In the genomic region with DNA sequence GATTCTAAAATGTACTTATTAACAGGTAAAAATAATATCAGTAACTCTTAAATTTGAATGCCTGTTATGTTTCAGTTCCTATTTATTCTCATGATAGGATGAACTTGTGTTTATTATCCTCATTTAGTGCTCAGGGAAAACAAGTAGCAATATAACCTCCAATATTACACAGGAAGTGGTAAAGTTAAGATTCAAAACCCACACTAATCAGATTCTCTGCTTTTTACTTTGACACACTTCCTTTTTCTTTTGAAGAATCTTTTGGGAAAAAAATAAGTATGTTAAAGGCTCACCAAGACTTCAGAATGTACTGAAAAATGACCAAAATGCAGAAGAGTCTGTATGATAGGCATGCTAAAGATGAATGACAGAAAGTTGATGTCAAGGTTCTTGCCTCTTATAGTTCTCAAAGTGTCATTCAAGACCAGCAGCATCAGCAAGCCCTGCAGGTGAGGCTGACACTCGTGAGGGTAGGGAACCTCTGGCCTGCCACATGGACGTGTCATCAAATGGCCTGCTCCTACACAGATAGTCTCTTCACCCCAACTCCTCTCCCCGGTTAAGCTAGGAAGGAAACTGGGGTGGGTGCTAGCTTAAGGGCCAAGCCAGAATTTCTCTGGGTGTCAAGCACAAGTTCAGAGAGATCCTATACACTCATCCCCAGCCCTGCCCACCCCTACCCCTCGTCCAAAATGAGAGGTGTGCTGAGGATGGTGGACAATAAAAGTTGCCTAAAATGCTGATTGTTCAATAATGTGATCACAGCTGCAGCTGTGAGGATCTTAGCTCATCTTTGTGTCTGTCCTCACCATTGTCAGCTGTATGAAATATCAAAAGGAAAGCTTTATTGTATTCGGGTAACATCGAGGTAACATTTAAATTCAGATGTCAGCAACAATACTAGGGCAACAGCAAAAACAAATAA, we compare ENCODE assay signal across 17 cellular contexts. TPM values are rescaled to one million over a fixed set of nuclear protein-coding genes. Genes with fewer than 3 reads are reported as not detected.
DNase-seq lines count a peak whose midpoint lies in the region; ATAC-seq and TF ChIP-seq lines count a peak whose summit lies in the region.
"Had no signal": no experiment of that assay in that cellular context is flagged by ENCODE, and none has a peak within 500 bp of the region (broad histone marks: within the 10 kb centered on the region; RNA-seq: fewer than 3 reads in every experiment).

No MANE protein-coding gene starts in this region.

- H3K79me2 ChIP-seq in MM.1S (ENCODE audit: low read length) = no peaks in the 10 kb centered on the region

- intact Hi-C loops in activated CD4-positive, alpha-beta T cell treated with anti-CD3 and anti-CD28 coated beads, Interleukin-2, amount 10 ng/mL, durations not matched to agents 24 days and 14 days (cut with micrococcal nuclease) = loop anchor here (10.0 kb wide), 2 partner anchors 189 to 329 kb away; no protein-coding TSS in a partner anchor

- H3K36me3 Mint-ChIP-seq in activated CD4-positive, alpha-beta T cell treated with anti-CD3 and anti-CD28 coated beads, Interleukin-2, amount 10 ng/mL, durations not matched to agents 24 days and 14 days (ENCODE audit: low read depth) = no peaks in the 10 kb centered on the region
- H3K36me3 Mint-ChIP-seq in stimulated activated effector memory CD8-positive, alpha-beta T cell treated with anti-CD3 and anti-CD28 coated beads, Interleukin-12 subunit alpha, Interleukin-12 subunit beta, amount 100 ng/mL, for 72 hours = no peaks in the 10 kb centered on the region
- H3K36me3 Mint-ChIP-seq: natural killer cell had no signal

- peaks cover 4% of the 10 kb centered on the region for H3F3A ChIP-seq in MM.1S (ENCODE audit: insufficient read depth, low read length)

- H3K9me3 Mint-ChIP-seq in activated CD4-positive, alpha-beta T cell treated with anti-CD3 and anti-CD28 coated beads, Interleukin-2, amount 10 ng/mL, durations not matched to agents 24 days and 14 days = no peaks in the 10 kb centered on the region
- no peaks in the 10 kb centered on the region for H3K9me3 Mint-ChIP-seq in stimulated activated effector memory CD8-positive, alpha-beta T cell treated with anti-CD3 and anti-CD28 coated beads, Interleukin-12 subunit alpha, Interleukin-12 subunit beta, amount 100 ng/mL, for 72 hours
- H3K9me3 Mint-ChIP-seq: natural killer cell had no signal

- no peak overlapping the region for H3K4me3 ChIP-seq in MM.1S (ENCODE audit: low read length)
- H3K4me3 ChIP-seq: gastroesophageal sphincter, lung, psoas muscle, suprapubic skin had no signal

- no peaks in the 10 kb centered on the region for H4K20me1 ChIP-seq in MM.1S (ENCODE audit: insufficient read depth, low read length)

- no peak overlapping the region for H3K27ac ChIP-seq in MM.1S (ENCODE audit: low read length)
- H3K27ac ChIP-seq: gastroesophageal sphincter, psoas muscle, RWPE1, suprapubic skin had no signal

- peak overlapping the region; percentile 43 for H3K4me2 ChIP-seq in MM.1S (ENCODE audit: low read depth, low read length)

- TF ChIP-seq CTCF in MM.1S (IDR thresholded peaks at IDR 0.05; ENCODE audit: low read length) = no peak

- ATAC-seq in stimulated activated effector memory CD8-positive, alpha-beta T cell treated with anti-CD3 and anti-CD28 coated beads, Interleukin-12 subunit alpha, Interleukin-12 subunit beta, amount 100 ng/mL, for 72 hours = peak; percentile 65
- no peak for ATAC-seq in HG02642 (IDR thresholded peaks at IDR 0.05; ENCODE audit: poor library complexity, unreplicated experiment)
- no peak for ATAC-seq in left lobe of liver
- ATAC-seq: gastroesophageal sphincter, psoas muscle had no signal

- H3K27ac Mint-ChIP-seq in activated CD4-positive, alpha-beta T cell treated with anti-CD3 and anti-CD28 coated beads, Interleukin-2, amount 10 ng/mL, durations not matched to agents 24 days and 14 days = peak overlapping the region; percentile 58
- peak overlapping the region; percentile 40 for H3K27ac Mint-ChIP-seq in stimulated activated effector memory CD8-positive, alpha-beta T cell treated with anti-CD3 and anti-CD28 coated beads, Interleukin-12 subunit alpha, Interleukin-12 subunit beta, amount 100 ng/mL, for 72 hours
- H3K27ac Mint-ChIP-seq: natural killer cell had no signal

- peak overlapping the region; percentile 19 for H3K4me3 Mint-ChIP-seq in activated CD4-positive, alpha-beta T cell treated with anti-CD3 and anti-CD28 coated beads, Interleukin-2, amount 10 ng/mL, durations not matched to agents 24 days and 14 days
- H3K4me3 Mint-ChIP-seq in stimulated activated effector memory CD8-positive, alpha-beta T cell treated with anti-CD3 and anti-CD28 coated beads, Interleukin-12 subunit alpha, Interleukin-12 subunit beta, amount 100 ng/mL, for 72 hours = no peak overlapping the region
- H3K4me3 Mint-ChIP-seq: natural killer cell had no signal

- no peaks in the 10 kb centered on the region for H3K9me2 ChIP-seq in MM.1S (replicated peaks; ENCODE audit: insufficient read depth, low read length)

- peak; percentile 62 for DNase-seq in activated CD4-positive, alpha-beta T cell treated with anti-CD3 and anti-CD28 coated beads, Interleukin-2, amount 10 ng/mL, durations not matched to agents 24 days and 14 days
- no peak for DNase-seq in activated CD4-positive, alpha-beta T cell treated with anti-CD3 and anti-CD28 coated beads for 1 hour
- no peak for DNase-seq in MM.1S
- peak; percentile 67 for DNase-seq in activated effector memory CD4-positive, alpha-beta T cell treated with anti-CD3 and anti-CD28 coated beads, Interleukin-2, amount 50 U/mL, for 16 hours
- DNase-seq in stimulated activated effector memory CD8-positive, alpha-beta T cell treated with anti-CD3 and anti-CD28 coated beads, Interleukin-12 subunit alpha, Interleukin-12 subunit beta, amount 100 ng/mL, for 72 hours (ENCODE audit: low spot score in 2 of 2) = no peak
- DNase-seq in left lobe of liver (ENCODE audit: low spot score) = no peak
- no peak for DNase-seq in pons (ENCODE audit: low spot score)
- DNase-seq: activated CD4-positive, alpha-beta T cell treated with anti-CD3 and anti-CD28 coated beads, Interleukin-2, amount 50 U/mL, for 4 hours; natural killer cell; NCI-H2029 treated with DMSO at 0.1 percent for 48 hours; NCI-H748 treated with DMSO at 0.1 percent for 48 hours; psoas muscle had no signal

- H3K27me3 ChIP-seq in MM.1S (replicated peaks; ENCODE audit: insufficient read depth, low read length) = no peaks in the 10 kb centered on the region
- H3K27me3 ChIP-seq: suprapubic skin had no signal

- H2AFZ ChIP-seq in MM.1S (ENCODE audit: low read length) = peak overlapping the region; percentile 35; the same call in 1 of the 2 replicates

- peaks cover 24% of the 10 kb centered on the region for H3K4me1 Mint-ChIP-seq in activated CD4-positive, alpha-beta T cell treated with anti-CD3 and anti-CD28 coated beads, Interleukin-2, amount 10 ng/mL, durations not matched to agents 24 days and 14 days
- H3K4me1 Mint-ChIP-seq in stimulated activated effector memory CD8-positive, alpha-beta T cell treated with anti-CD3 and anti-CD28 coated beads, Interleukin-12 subunit alpha, Interleukin-12 subunit beta, amount 100 ng/mL, for 72 hours = peaks cover 15% of the 10 kb centered on the region

- H3K4me1 ChIP-seq in MM.1S (ENCODE audit: low read length) = peaks cover 24% of the 10 kb centered on the region
- H3K4me1 ChIP-seq: gastroesophageal sphincter, psoas muscle had no signal

- no peak overlapping the region for H3K9ac ChIP-seq in MM.1S (ENCODE audit: low read length)

- H3K9me3 ChIP-seq in MM.1S (replicated peaks; ENCODE audit: insufficient read depth, low read length) = no peaks in the 10 kb centered on the region
- H3K9me3 ChIP-seq: gastroesophageal sphincter, psoas muscle, suprapubic skin had no signal

- H3K27me3 Mint-ChIP-seq in activated CD4-positive, alpha-beta T cell treated with anti-CD3 and anti-CD28 coated beads, Interleukin-2, amount 10 ng/mL, durations not matched to agents 24 days and 14 days = peaks cover 6% of the 10 kb centered on the region

- H3K36me3 ChIP-seq in MM.1S (replicated peaks; ENCODE audit: insufficient read depth, low read length) = no peaks in the 10 kb centered on the region
- H3K36me3 ChIP-seq: gastroesophageal sphincter, suprapubic skin had no signal

RNA-seq across cellular contexts. Expression of gene TBPL2, which starts 6.3 kb away (rescaled TPM):
- total RNA-seq in activated CD4-positive, alpha-beta T cell treated with anti-CD3 and anti-CD28 coated beads, Interleukin-2, amount 10 ng/mL, durations not matched to agents 24 days and 14 days = not detected in 2 replicates
- not detected for total RNA-seq in left lobe of liver
- total RNA-seq: gastroesophageal sphincter, lung, natural killer cell, psoas muscle, suprapubic skin had no signal

RNA-seq across cellular contexts. Expression of gene ATG14, which starts 22.5 kb away (rescaled TPM):
- total RNA-seq in activated CD4-positive, alpha-beta T cell treated with anti-CD3 and anti-CD28 coated beads, Interleukin-2, amount 10 ng/mL, durations not matched to agents 24 days and 14 days = 4.9 and 5.8 TPM in 2 replicates
- 4.1 TPM for total RNA-seq in left lobe of liver

Comparison
In these comparisons a context has a peak if more than half of its experiments do, and no peak if none do; other contexts are left out.
1. DNase-seq: peak in activated CD4-positive, alpha-beta T cell treated with anti-CD3 and anti-CD28 coated beads, Interleukin-2, amount 10 ng/mL, durations not matched to agents 24 days and 14 days (single experiment) and activated effector memory CD4-positive, alpha-beta T cell treated with anti-CD3 and anti-CD28 coated beads, Interleukin-2, amount 50 U/mL, for 16 hours (single experiment); none in activated CD4-positive, alpha-beta T cell treated with anti-CD3 and anti-CD28 coated beads for 1 hour (single experiment), MM.1S (single experiment), stimulated activated effector memory CD8-positive, alpha-beta T cell treated with anti-CD3 and anti-CD28 coated beads, Interleukin-12 subunit alpha, Interleukin-12 subunit beta, amount 100 ng/mL, for 72 hours (0 of 2), left lobe of liver (single experiment) and pons (single experiment).